ENCODE assay signal across 8 cellular contexts in genomic region chr11:65425971-65426838, GRCh38. TPM values are rescaled to one million over a fixed set of nuclear protein-coding genes. Genes with fewer than 3 reads are reported as not detected.
DNase-seq lines count a peak whose midpoint lies in the region; ATAC-seq and TF ChIP-seq lines count a peak whose summit lies in the region.

No MANE protein-coding gene starts in this region.

- H3K9ac ChIP-seq in neuronal stem cell (ENCODE audit: low read depth, low read length, poor library complexity), result no peak overlapping the region

- no peaks in the 10 kb centered on the region for H3K27me3 ChIP-seq in lower lobe of right lung (ENCODE audit: low read depth)
- H3K27me3 ChIP-seq in tibial nerve, result no peaks in the 10 kb centered on the region
- H3K27me3 ChIP-seq in neuronal stem cell (ENCODE audit: control insufficient read depth in 3 of 3, insufficient read depth in 3 of 3, low read depth in 1 of 3, low read length in 3 of 3), result no peaks in the 10 kb centered on the region

- no peak for TF ChIP-seq CTCF in AG10803 (conservative IDR thresholded peaks at IDR 0.05; ENCODE audit: low read length)
- TF ChIP-seq CTCF in lower lobe of right lung (IDR thresholded peaks at IDR 0.05), result no peak
- TF ChIP-seq CTCF in tibial nerve (IDR thresholded peaks at IDR 0.05), result no peak

- ATAC-seq in GM19468 (IDR thresholded peaks at IDR 0.05; ENCODE audit: extremely low read depth, unreplicated experiment) (peak; percentile 12), lower lobe of right lung (no peak), HG02938 (IDR thresholded peaks at IDR 0.05; ENCODE audit: unreplicated experiment) (no peak)

- no peak overlapping the region for H3K14ac ChIP-seq in neuronal stem cell (ENCODE audit: low read length)

- H3K27ac ChIP-seq in caudate nucleus (ENCODE audit: low read depth, low read length), result peak overlapping the region; percentile 99
- peak overlapping the region; percentile 100 for H3K27ac ChIP-seq in lower lobe of right lung
- peak overlapping the region; percentile 98 to 100 (median 99) for H3K27ac ChIP-seq in tibial nerve
- H3K27ac ChIP-seq in neuronal stem cell (replicated peaks; ENCODE audit: low read length), result no peak overlapping the region

- TF ChIP-seq EP300 in tibial nerve (IDR thresholded peaks at IDR 0.05), result peak in 1 of 2 donors; percentile 86

- peaks cover 6% of the 10 kb centered on the region for H3K79me1 ChIP-seq in neuronal stem cell (ENCODE audit: low read depth, low read length)

- no peak for TF ChIP-seq POLR2A in tibial nerve (IDR thresholded peaks at IDR 0.05)

- 1 to 4% methylated on average over 9 of the region's 9 CpGs for WGBS in tibial nerve, 2 donors
- WGBS in neuronal stem cell (ENCODE audit: extremely low coverage in 2 of 2, insufficient read length in 2 of 2, insufficient replicate concordance in 1 of 2), 2 donors, result no CpG with 5 or more reads among the region's 9 CpGs

- H3K9me3 ChIP-seq in lower lobe of right lung (no peaks in the 10 kb centered on the region), tibial nerve (no peaks in the 10 kb centered on the region), neuronal stem cell (replicated peaks in 1 of 2; ENCODE audit: control insufficient read depth in 2 of 2, insufficient read depth in 1 of 2, low read depth in 1 of 2, low read length in 2 of 2) (no peaks in the 10 kb centered on the region)

- no peak overlapping the region for H4K91ac ChIP-seq in neuronal stem cell (ENCODE audit: low read depth, low read length, poor library complexity)

- no peak overlapping the region for H3K23ac ChIP-seq in neuronal stem cell (ENCODE audit: low read depth, low read length, poor library complexity)

- H3K36me3 ChIP-seq in lower lobe of right lung (peaks cover 40% of the 10 kb centered on the region), tibial nerve (peaks cover 2 to 54% (median 12%) of the 10 kb centered on the region in 3 donors), neuronal stem cell (replicated peaks in 1 of 2; ENCODE audit: control insufficient read depth in 2 of 2, insufficient read depth in 2 of 2, low read length in 2 of 2) (peaks cover 3 to 74% of the 10 kb centered on the region in 2 donors)

- no peak overlapping the region for H2BK120ac ChIP-seq in neuronal stem cell (ENCODE audit: low read depth, low read length)

- intact Hi-C loops in lower lobe of right lung (cut with DNase I), result loop anchor here (5.0 kb wide), 1 partner anchor 76 kb away; no protein-coding TSS in a partner anchor

- H4K8ac ChIP-seq in neuronal stem cell (ENCODE audit: low read depth, low read length), result no peak overlapping the region

- no peak overlapping the region for H2AK5ac ChIP-seq in neuronal stem cell (ENCODE audit: low read depth, low read length)

- H2BK5ac ChIP-seq in neuronal stem cell (ENCODE audit: low read length), result no peak overlapping the region

- peak overlapping the region; percentile 99 for H3K4me3 ChIP-seq in AG10803 (ENCODE audit: low read length)
- peak overlapping the region; percentile 91 for H3K4me3 ChIP-seq in lower lobe of right lung
- peak overlapping the region; percentile 71 to 89 (median 80) for H3K4me3 ChIP-seq in tibial nerve
- H3K4me3 ChIP-seq in neuronal stem cell (ENCODE audit: low read length in 2 of 2), result peak overlapping the region in 1 of 2 donors; percentile 88

- no peak overlapping the region for H2BK12ac ChIP-seq in neuronal stem cell (ENCODE audit: low read length)

- no peak overlapping the region for H3K18ac ChIP-seq in neuronal stem cell (ENCODE audit: low read length)

- no peak overlapping the region for H2AFZ ChIP-seq in neuronal stem cell (ENCODE audit: low read length)

- H3K4me1 ChIP-seq in lower lobe of right lung (peaks cover 47% of the 10 kb centered on the region), tibial nerve (peaks cover 0 to 45% (median 29%) of the 10 kb centered on the region in 4 donors), neuronal stem cell (ENCODE audit: control insufficient read depth in 2 of 2, insufficient read depth in 1 of 2, low read depth in 1 of 2, low read length in 2 of 2) (peaks cover 31 to 39% of the 10 kb centered on the region in 2 donors)

- no peak overlapping the region for H3K4me2 ChIP-seq in neuronal stem cell (ENCODE audit: insufficient read depth, low read length, poor library complexity, severe bottlenecking)

- DNase-seq in AG10803 (ENCODE audit: low read depth) (peak; percentile 83), RKO (ENCODE audit: low spot score) (peak; percentile 97), caudate nucleus (lab: John Stamatoyannopoulos, UW) (peak in 1 of 61 donors; percentile 14), lower lobe of right lung (no peak), tibial nerve (ENCODE audit: low spot score in 2 of 2) (peak in 1 of 2 donors; percentile 37), neuronal stem cell (ENCODE audit: low spot score) (no peak)

- H2BK15ac ChIP-seq in neuronal stem cell (ENCODE audit: low read length), result no peak overlapping the region

- no peak overlapping the region for H3K4ac ChIP-seq in neuronal stem cell (ENCODE audit: low read length)

RNA-seq across cellular contexts. Expression of gene NEAT1, which starts 3.6 kb away (rescaled TPM):
- total RNA-seq in lower lobe of right lung, result 980 TPM
- 100 to 1,000 TPM; 427 to 571 (median 461) TPM for total RNA-seq in tibial nerve
- 2.0 TPM for polyA plus RNA-seq in neuronal stem cell (2013, experiment 1 of 2)
- 2.5 TPM for polyA plus RNA-seq in neuronal stem cell (2013, experiment 2 of 2)

RNA-seq across cellular contexts. Expression of gene FRMD8, which starts 39.8 kb away (rescaled TPM):
- 22.6 TPM for total RNA-seq in lower lobe of right lung
- 100 to 1,000 TPM in 3 of 4 donors, 10 to 100 TPM in 1; 96.5 to 226 (median 128) TPM for total RNA-seq in tibial nerve
- 5.9 TPM for polyA plus RNA-seq in neuronal stem cell (2013, experiment 1 of 2)
- polyA plus RNA-seq in neuronal stem cell (2013, experiment 2 of 2), result 6.1 TPM

RNA-seq across cellular contexts. Expression of gene SLC25A45, which starts 43.8 kb away (rescaled TPM):
- 13.0 TPM for total RNA-seq in lower lobe of right lung
- total RNA-seq in tibial nerve, result 10 to 100 TPM in 2 of 4 donors, 1 to 10 TPM in 2; 1.8 to 22.5 (median 8.5) TPM
- polyA plus RNA-seq in neuronal stem cell (2013, experiment 1 of 2), result 0.43 TPM
- polyA plus RNA-seq in neuronal stem cell (2013, experiment 2 of 2), result 0.32 TPM

Comparison
In these comparisons a context has a peak if more than half of its experiments do, and no peak if none do; other contexts are left out.
1. DNase-seq: peak in AG10803 (single experiment) and RKO (single experiment); none in lower lobe of right lung (single experiment) and neuronal stem cell (single experiment).